Comparison of ENCODE assay signal across 9 cellular contexts in the genomic region with DNA sequence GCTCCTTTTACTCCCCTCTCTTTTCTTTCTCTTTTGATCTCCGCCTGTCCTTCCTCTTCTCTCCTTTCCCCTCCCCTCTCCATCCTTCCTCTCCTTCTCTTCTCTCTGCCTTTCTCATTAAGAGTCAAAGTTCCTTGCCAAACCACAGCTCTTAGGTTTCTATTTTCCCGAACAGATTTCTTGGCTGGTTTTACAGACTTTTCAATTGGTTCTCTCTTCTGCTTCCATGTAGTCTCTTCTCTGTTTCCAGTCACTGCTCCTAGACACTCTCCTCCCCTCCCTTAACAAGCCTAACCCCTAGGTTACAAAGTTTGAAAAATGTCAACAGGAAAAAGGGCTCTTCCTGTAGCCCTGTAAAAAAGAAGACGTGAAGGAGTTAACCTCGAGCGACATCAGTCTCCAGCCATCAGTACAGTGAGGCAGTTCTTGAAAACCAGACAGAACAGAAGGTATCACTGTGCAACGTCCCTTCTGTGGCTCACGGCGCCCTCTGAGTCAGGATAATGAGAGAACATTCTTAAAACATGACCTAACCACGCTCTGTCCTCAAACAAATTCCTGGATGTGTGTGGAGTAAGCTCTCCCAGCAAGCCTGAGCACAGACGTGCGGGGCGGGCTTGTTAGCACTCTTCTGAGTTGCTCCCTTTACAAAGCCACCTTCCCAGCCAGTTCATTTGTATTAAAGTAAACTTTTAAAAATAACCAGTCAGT. TPM values are rescaled to one million over a fixed set of nuclear protein-coding genes. Genes with fewer than 3 reads are reported as not detected.
DNase-seq lines count a peak whose midpoint lies in the region; ATAC-seq and TF ChIP-seq lines count a peak whose summit lies in the region.
"Had no signal": no experiment of that assay in that cellular context is flagged by ENCODE, and none has a peak within 500 bp of the region (broad histone marks: within the 10 kb centered on the region; RNA-seq: fewer than 3 reads in every experiment).

No MANE protein-coding gene starts in this region.

- peak; percentile 95 for ATAC-seq in PC-3
- ATAC-seq in GM18909 (IDR thresholded peaks at IDR 0.05; ENCODE audit: poor library complexity, unreplicated experiment), result no peak
- ATAC-seq in natural killer cell, result no peak
- ATAC-seq in HG03342 (IDR thresholded peaks at IDR 0.05; ENCODE audit: unreplicated experiment), result no peak

- intact Hi-C loops in PC-3 (cut with micrococcal nuclease), result loop anchor here (1.0 to 2.0 kb wide), 3 partner anchors 69 to 149 kb away; no protein-coding TSS in a partner anchor
- intact Hi-C loops in natural killer cell (cut with micrococcal nuclease), result no loop called here

- no peaks in the 10 kb centered on the region for H3K79me2 ChIP-seq in PC-3 (ENCODE audit: low read length)

- no peaks in the 10 kb centered on the region for H3K9me2 ChIP-seq in PC-3 (replicated peaks; ENCODE audit: low read length)

- peak overlapping the region; percentile 77 for H3K4me2 ChIP-seq in PC-3 (ENCODE audit: low read length)
- H3K4me2 ChIP-seq: KMS-11 had no signal

- peak; percentile 32; the same call in 1 of the 2 replicates for TF ChIP-seq CTCF in PC-3 (conservative IDR thresholded peaks at IDR 0.05; ENCODE audit: low read depth, low read length)
- no peak for TF ChIP-seq CTCF in natural killer cell (IDR thresholded peaks at IDR 0.05)

- POLR2A ChIA-PET in PC-3 (lab: Charles Lee; ENCODE audit: unreplicated experiment), result no interaction called here

- peak overlapping the region; percentile 69 for H2AFZ ChIP-seq in PC-3 (ENCODE audit: low read length)

- H3K36me3 Mint-ChIP-seq in activated T-cell treated with anti-CD3 and anti-CD28 coated beads, Interleukin-2, amount 50 U/mL, for 24 hours (ENCODE audit: low read depth), result no peaks in the 10 kb centered on the region
- no peaks in the 10 kb centered on the region for H3K36me3 Mint-ChIP-seq in natural killer cell

- no peaks in the 10 kb centered on the region for H3F3A ChIP-seq in PC-3 (ENCODE audit: low read length, unreplicated experiment)

- H4K20me1 ChIP-seq in PC-3 (ENCODE audit: low read length), result no peaks in the 10 kb centered on the region

- CTCF ChIA-PET in PC-3 (lab: Charles Lee), result interaction anchor here (0.6 kb wide), 1 partner anchor 164 kb away, joined by 7 read pairs; no protein-coding TSS in a partner anchor

- no peak overlapping the region for H3K27ac Mint-ChIP-seq in activated T-cell treated with anti-CD3 and anti-CD28 coated beads, Interleukin-2, amount 50 U/mL, for 24 hours
- no peak overlapping the region for H3K27ac Mint-ChIP-seq in natural killer cell

- no peaks in the 10 kb centered on the region for H3K9me3 Mint-ChIP-seq in activated T-cell treated with anti-CD3 and anti-CD28 coated beads, Interleukin-2, amount 50 U/mL, for 24 hours
- no peaks in the 10 kb centered on the region for H3K9me3 Mint-ChIP-seq in natural killer cell

- no peak overlapping the region for H3K4me3 Mint-ChIP-seq in activated T-cell treated with anti-CD3 and anti-CD28 coated beads, Interleukin-2, amount 50 U/mL, for 24 hours
- no peak overlapping the region for H3K4me3 Mint-ChIP-seq in natural killer cell

- no peaks in the 10 kb centered on the region for H3K27me3 ChIP-seq in PC-3 (ENCODE audit: low read length)

- BruUV-seq in PC-3 (replicated peaks; lab: Mats Ljungman, UMichigan), result no TSS peak

- H3K4me3 ChIP-seq in PC-3 (ENCODE audit: low read length), result peak overlapping the region; percentile 47

- H3K4me1 Mint-ChIP-seq in activated T-cell treated with anti-CD3 and anti-CD28 coated beads, Interleukin-2, amount 50 U/mL, for 24 hours (ENCODE audit: low read depth), result peaks cover 6% of the 10 kb centered on the region
- peaks cover 0 to 10% of the 10 kb centered on the region in 2 donors for H3K4me1 Mint-ChIP-seq in natural killer cell

- peak overlapping the region; percentile 56 for H3K27ac ChIP-seq in PC-3 (ENCODE audit: low read length)
- H3K27ac ChIP-seq: KMS-11 had no signal

- no peaks in the 10 kb centered on the region for H3K9me3 ChIP-seq in PC-3 (ENCODE audit: low read length)

- H3K9ac ChIP-seq in PC-3 (ENCODE audit: low read length), result 0 out of 2 replicates have a peak overlapping the region, but pooled peaks have one; percentile 8
- H3K9ac ChIP-seq: KMS-11 had no signal

- no peaks in the 10 kb centered on the region for H3K36me3 ChIP-seq in PC-3 (ENCODE audit: low read depth, low read length)

- DNase-seq in GM04504 (ENCODE audit: low read depth) (peak; percentile 92), PC-3 (peak; percentile 98), fibroblast of gingiva (ENCODE audit: low read depth) (peak; percentile 97), non-pigmented ciliary epithelial cell (ENCODE audit: low read depth) (peak; percentile 98), natural killer cell (no peak)
- no peak for DNase-seq in activated T-cell treated with anti-CD3 and anti-CD28 coated beads, Interleukin-2, amount 50 U/mL, for 24 hours

- H3K4me1 ChIP-seq in PC-3 (ENCODE audit: insufficient read depth, low read length), result peaks cover 40% of the 10 kb centered on the region

- peaks cover 34% of the 10 kb centered on the region for H3K27me3 Mint-ChIP-seq in activated T-cell treated with anti-CD3 and anti-CD28 coated beads, Interleukin-2, amount 50 U/mL, for 24 hours
- peaks cover 0 to 5% of the 10 kb centered on the region in 2 donors for H3K27me3 Mint-ChIP-seq in natural killer cell (ENCODE audit: low read depth in 2 of 2)

RNA-seq across cellular contexts. Expression of gene MARCHF10, which starts 11.6 kb away (rescaled TPM):
- not detected in 2 replicates for total RNA-seq in PC-3 (2014; rRNA removed)
- 1 to 10 TPM in 1 of 3 donors, under 1 TPM in 2; 0.35 to 1.2 (median 0.40) TPM for total RNA-seq in natural killer cell

Comparison
In these comparisons a context has a peak if more than half of its experiments do, and no peak if none do; other contexts are left out.
1. DNase-seq: peak in GM04504 (single experiment), PC-3 (single experiment), fibroblast of gingiva (single experiment) and non-pigmented ciliary epithelial cell (single experiment); none in activated T-cell treated with anti-CD3 and anti-CD28 coated beads, Interleukin-2, amount 50 U/mL, for 24 hours (single experiment) and natural killer cell (single experiment).